In genomic region chr1:77421504-77422233, GRCh38 we compare ENCODE assay signal across 13 cellular contexts.
DNase-seq lines count a peak whose midpoint lies in the region; ATAC-seq and TF ChIP-seq lines count a peak whose summit lies in the region.
"Had no signal": no experiment of that assay in that cellular context is flagged by ENCODE, and none has a peak within 500 bp of the region (broad histone marks: within the 10 kb centered on the region; RNA-seq: fewer than 3 reads in every experiment).

No MANE protein-coding gene starts in this region.

- H3K9me3 Mint-ChIP-seq in activated CD4-positive, alpha-beta T cell treated with anti-CD3 and anti-CD28 coated beads, Interleukin-2, amount 10 ng/mL, durations not matched to agents 7 days and 5 days, result peaks cover 30% of the 10 kb centered on the region

- ATAC-seq in GM21515 (IDR thresholded peaks at IDR 0.05; ENCODE audit: unreplicated experiment) (peak; percentile 70), HG03135 (IDR thresholded peaks at IDR 0.05; ENCODE audit: unreplicated experiment) (peak; percentile 76)
- ATAC-seq: A549 had no signal

- peaks cover 40% of the 10 kb centered on the region for H3K4me1 Mint-ChIP-seq in activated CD4-positive, alpha-beta T cell treated with anti-CD3 and anti-CD28 coated beads, Interleukin-2, amount 10 ng/mL, durations not matched to agents 7 days and 5 days

- peak overlapping the region; percentile 77 for H3K27ac Mint-ChIP-seq in activated CD4-positive, alpha-beta T cell treated with anti-CD3 and anti-CD28 coated beads, Interleukin-2, amount 10 ng/mL, durations not matched to agents 7 days and 5 days

- no peaks in the 10 kb centered on the region for H3K27me3 Mint-ChIP-seq in activated CD4-positive, alpha-beta T cell treated with anti-CD3 and anti-CD28 coated beads, Interleukin-2, amount 10 ng/mL, durations not matched to agents 7 days and 5 days

- no peak overlapping the region for H3K4me3 ChIP-seq in foreskin fibroblast (ENCODE audit: low read depth in 1 of 2, low read length in 2 of 2)
- H3K4me3 ChIP-seq: A549 had no signal

- no peak overlapping the region for H3K4me3 Mint-ChIP-seq in activated CD4-positive, alpha-beta T cell treated with anti-CD3 and anti-CD28 coated beads, Interleukin-2, amount 10 ng/mL, durations not matched to agents 7 days and 5 days

- DNase-seq in activated CD4-positive, alpha-beta T cell treated with anti-CD3 and anti-CD28 coated beads, Interleukin-2, amount 10 ng/mL, durations not matched to agents 7 days and 5 days, result peak; percentile 54
- DNase-seq in activated CD4-positive, alpha-beta T cell treated with anti-CD3 and anti-CD28 coated beads, Interleukin-2, amount 50 U/mL, for 1 hour, result no peak
- DNase-seq in middle frontal gyrus (ENCODE audit: extremely low spot score, low spot score) (peak; percentile 25), foreskin fibroblast (no peak), NCI-H1436 (lab: John Stamatoyannopoulos, UW) (no peak)
- DNase-seq in stimulated activated CD4-positive, alpha-beta T cell treated with anti-CD3 and anti-CD28 coated beads, Interleukin-1b, Interleukin-23, amount 100 ng/mL, for 48 hours, result no peak
- DNase-seq: DMS 273 treated with DMSO at 0.1 percent for 48 hours; erythroblast; NCI-H524; stimulated activated CD4-positive, alpha-beta T cell treated with anti-CD3 and anti-CD28 coated beads, Interleukin-12 subunit alpha, Interleukin-12 subunit beta, amount 100 ng/mL, for 4 hours had no signal

- POLR2A ChIA-PET in activated CD4-positive, alpha-beta T cell treated with anti-CD3 and anti-CD28 coated beads, Interleukin-2, amount 10 ng/mL, durations not matched to agents 7 days and 5 days (lab: Charles Lee), result interaction anchor here (0.6 kb wide), 1 partner anchor 48 kb away, joined by 4 read pairs; no protein-coding TSS in a partner anchor

- no peak for TF ChIP-seq CTCF in foreskin fibroblast (IDR thresholded peaks at IDR 0.05; ENCODE audit: low read depth, low read length)

- CTCF ChIA-PET in activated CD4-positive, alpha-beta T cell treated with anti-CD3 and anti-CD28 coated beads, Interleukin-2, amount 10 ng/mL, durations not matched to agents 7 days and 5 days (lab: Charles Lee), result interaction anchor here (1.0 kb wide), 1 partner anchor 16 kb away, joined by 3 read pairs; no protein-coding TSS in a partner anchor

- H3K36me3 Mint-ChIP-seq in activated CD4-positive, alpha-beta T cell treated with anti-CD3 and anti-CD28 coated beads, Interleukin-2, amount 10 ng/mL, durations not matched to agents 7 days and 5 days (ENCODE audit: low read depth), result peaks cover 29% of the 10 kb centered on the region

Comparison
In these comparisons a context has a peak if more than half of its experiments do, and no peak if none do; other contexts are left out.
1. DNase-seq: peak in activated CD4-positive, alpha-beta T cell treated with anti-CD3 and anti-CD28 coated beads, Interleukin-2, amount 10 ng/mL, durations not matched to agents 7 days and 5 days (single experiment) and middle frontal gyrus (single experiment); none in activated CD4-positive, alpha-beta T cell treated with anti-CD3 and anti-CD28 coated beads, Interleukin-2, amount 50 U/mL, for 1 hour (single experiment), foreskin fibroblast (0 of 2), NCI-H1436 (single experiment) and stimulated activated CD4-positive, alpha-beta T cell treated with anti-CD3 and anti-CD28 coated beads, Interleukin-1b, Interleukin-23, amount 100 ng/mL, for 48 hours (single experiment).